Comparison of ENCODE assay signal across 15 cellular contexts in the genomic region with DNA sequence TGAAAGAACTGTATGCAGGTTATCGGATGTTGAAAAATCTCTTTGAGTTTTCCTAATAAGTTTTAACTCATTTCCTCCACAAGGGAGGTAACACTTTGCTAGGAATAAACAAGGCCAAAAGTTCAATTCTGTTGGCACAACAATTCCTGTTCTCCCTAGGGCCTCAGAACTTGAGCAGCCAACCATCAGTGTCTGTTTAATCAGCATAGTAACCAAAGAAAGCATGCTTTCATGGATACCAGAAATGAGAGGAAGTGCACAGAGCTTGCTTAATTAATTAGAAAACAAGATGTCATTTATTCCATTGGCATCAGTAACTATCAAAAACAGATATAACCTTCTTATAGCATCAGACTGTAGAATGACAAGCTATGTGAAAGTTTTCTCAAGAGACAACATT.
DNase-seq lines count a peak whose midpoint lies in the region; ATAC-seq and TF ChIP-seq lines count a peak whose summit lies in the region.
"Had no signal": no experiment of that assay in that cellular context is flagged by ENCODE, and none has a peak within 500 bp of the region (broad histone marks: within the 10 kb centered on the region; RNA-seq: fewer than 3 reads in every experiment).

No MANE protein-coding gene starts in this region.

- peak overlapping the region; percentile 2 for H3K27ac Mint-ChIP-seq in neural crest cell (ENCODE audit: unreplicated experiment)
- H3K27ac Mint-ChIP-seq: CD4-positive, alpha-beta T cell had no signal

- DNase-seq in Right ventricle myocardium superior (no peak), left cardiac atrium (no peak), fibroblast of villous mesenchyme (ENCODE audit: low read depth) (peak; percentile 22), neural crest cell (ENCODE audit: low read depth, low spot score) (no peak), HK-2 (ENCODE audit: unreplicated experiment) (no peak), DMS53 treated with DMSO at 0.1 percent for 48 hours (lab: John Stamatoyannopoulos, UW; ENCODE audit: unreplicated experiment) (no peak), NCI-H1436 (lab: John Stamatoyannopoulos, UW) (no peak)
- DNase-seq: AML-193; CD4-positive, alpha-beta T cell; DMS153; DMS79 treated with DMSO at 0.1 percent for 48 hours; GF-D8; GOT3 had no signal

- no peaks in the 10 kb centered on the region for H3K27me3 Mint-ChIP-seq in neural crest cell (ENCODE audit: low read depth)
- H3K27me3 Mint-ChIP-seq: CD4-positive, alpha-beta T cell had no signal

- H3K4me3 ChIP-seq in fibroblast of villous mesenchyme (ENCODE audit: low read depth, low read length): no peak overlapping the region
- H3K4me3 ChIP-seq: A549, HAP-1 had no signal

- peaks cover 19% of the 10 kb centered on the region for H3K4me1 Mint-ChIP-seq in neural crest cell

- no peak for TF ChIP-seq CTCF in fibroblast of villous mesenchyme (IDR thresholded peaks at IDR 0.05; ENCODE audit: insufficient read depth, low read depth, low read length)
- no peak for TF ChIP-seq CTCF in neural crest cell (conservative IDR thresholded peaks at IDR 0.05)

- no peak overlapping the region for H3K4me3 Mint-ChIP-seq in neural crest cell
- H3K4me3 Mint-ChIP-seq: CD4-positive, alpha-beta T cell had no signal

- ATAC-seq in Right ventricle myocardium superior (ENCODE audit: poor library complexity): peak; percentile 46
- ATAC-seq in left cardiac atrium: no peak
- ATAC-seq: A549 had no signal

- intact Hi-C loops in Right ventricle myocardium superior (cut with DNase I) (no loop called here), left cardiac atrium (cut with DNase I) (no loop called here)

- peaks cover 15% of the 10 kb centered on the region for H3K9me3 Mint-ChIP-seq in neural crest cell

- H3K36me3 Mint-ChIP-seq in neural crest cell (ENCODE audit: low read depth): peaks cover 9% of the 10 kb centered on the region
